In genomic region chr9:73761905-73762304, GRCh38 we compare ENCODE assay signal across 26 cellular contexts.
"Had no signal": no experiment of that assay in that cellular context is flagged by ENCODE, and none has a peak within 500 bp of the region (broad histone marks: within the 10 kb centered on the region; RNA-seq: fewer than 3 reads in every experiment).

No MANE protein-coding gene starts in this region.

- H3K36me3 Mint-ChIP-seq: activated CD4-positive, alpha-beta memory T cell treated with anti-CD3 and anti-CD28 coated beads for 36 hours; activated CD8-positive, alpha-beta memory T cell treated with anti-CD3 and anti-CD28 coated beads, Interleukin-2, amount 10 ng/mL, durations not matched to agents 7 days and 5 days; activated naive CD4-positive, alpha-beta T cell treated with anti-CD3 and anti-CD28 coated beads, Interleukin-2, amount 10 ng/mL, durations not matched to agents 7 days and 5 days; activated naive CD4-positive, alpha-beta T cell treated with anti-CD3 and anti-CD28 coated beads, Interleukin-2, amount 50 U/mL, for 72 hours; activated naive CD8-positive, alpha-beta T cell treated with anti-CD3 and anti-CD28 coated beads, Interleukin-2, amount 10 ng/mL, durations not matched to agents 7 days and 5 days had no signal

- H3K4me3 Mint-ChIP-seq: activated CD4-positive, alpha-beta memory T cell treated with anti-CD3 and anti-CD28 coated beads for 36 hours; activated CD4-positive, alpha-beta T cell treated with anti-CD3 and anti-CD28 coated beads for 36 hours; activated CD4-positive, alpha-beta T cell treated with anti-CD3 and anti-CD28 coated beads, Interleukin-2, amount 10 ng/mL, durations not matched to agents 24 days and 14 days; activated CD8-positive, alpha-beta memory T cell treated with anti-CD3 and anti-CD28 coated beads, Interleukin-2, amount 10 ng/mL, durations not matched to agents 7 days and 5 days; activated CD8-positive, alpha-beta T cell treated with anti-CD3 and anti-CD28 coated beads, Interleukin-2, amount 10 ng/mL, durations not matched to agents 7 days and 5 days; activated naive CD4-positive, alpha-beta T cell treated with anti-CD3 and anti-CD28 coated beads, Interleukin-2, amount 10 ng/mL, durations not matched to agents 7 days and 5 days; activated naive CD8-positive, alpha-beta T cell treated with anti-CD3 and anti-CD28 coated beads, Interleukin-2, amount 10 ng/mL, durations not matched to agents 7 days and 5 days; activated T-cell treated with anti-CD3 and anti-CD28 coated beads, Interleukin-2, amount 50 U/mL, for 24 hours; activated T-cell treated with anti-CD3 and anti-CD28 coated beads, Interleukin-2, amount 50 U/mL, for 72 hours had no signal

- H3K4me1 Mint-ChIP-seq: activated CD4-positive, alpha-beta T cell treated with anti-CD3 and anti-CD28 coated beads for 36 hours; activated CD4-positive, alpha-beta T cell treated with anti-CD3 and anti-CD28 coated beads, Interleukin-2, amount 10 ng/mL, durations not matched to agents 24 days and 14 days; activated CD8-positive, alpha-beta memory T cell treated with anti-CD3 and anti-CD28 coated beads, Interleukin-2, amount 10 ng/mL, durations not matched to agents 7 days and 5 days; activated naive CD4-positive, alpha-beta T cell treated with anti-CD3 and anti-CD28 coated beads, Interleukin-2, amount 10 ng/mL, durations not matched to agents 7 days and 5 days; activated naive CD8-positive, alpha-beta T cell treated with anti-CD3 and anti-CD28 coated beads, Interleukin-2, amount 10 ng/mL, durations not matched to agents 7 days and 5 days had no signal

- H3K27ac ChIP-seq: brain microvascular endothelial cell, colonic mucosa, epithelial cell of prostate, esophagus squamous epithelium, gastroesophageal sphincter had no signal

- DNase-seq: activated CD4-positive, alpha-beta memory T cell treated with anti-CD3 and anti-CD28 coated beads for 36 hours; activated CD4-positive, alpha-beta T cell treated with anti-CD3 and anti-CD28 coated beads for 36 hours; activated CD4-positive, alpha-beta T cell treated with anti-CD3 and anti-CD28 coated beads, Interleukin-2, amount 10 ng/mL, durations not matched to agents 24 days and 14 days; activated CD4-positive, CD25-positive, alpha-beta regulatory T cell; activated CD4-positive, CD25-positive, alpha-beta regulatory T cell treated with anti-CD3 and anti-CD28 coated beads, Interleukin-2, amount 50 U/mL, for 72 hours; activated CD8-positive, alpha-beta memory T cell treated with anti-CD3 and anti-CD28 coated beads, Interleukin-2, amount 10 ng/mL, durations not matched to agents 7 days and 5 days; activated CD8-positive, alpha-beta memory T cell treated with anti-CD3 and anti-CD28 coated beads, Interleukin-2, amount 50 U/mL, for 4 hours; activated CD8-positive, alpha-beta T cell treated with anti-CD3 and anti-CD28 coated beads, Interleukin-2, amount 10 ng/mL, durations not matched to agents 7 days and 5 days; activated gamma-delta T cell; activated naive CD4-positive, alpha-beta T cell; activated naive CD4-positive, alpha-beta T cell treated with anti-CD3 and anti-CD28 coated beads, Interleukin-2, amount 10 ng/mL, durations not matched to agents 7 days and 5 days; activated naive CD8-positive, alpha-beta T cell treated with anti-CD3 and anti-CD28 coated beads, Interleukin-2, amount 10 ng/mL, durations not matched to agents 7 days and 5 days; activated T-cell treated with anti-CD3 and anti-CD28 coated beads, Interleukin-2, amount 50 U/mL, for 24 hours; activated T-cell treated with anti-CD3 and anti-CD28 coated beads, Interleukin-2, amount 50 U/mL, for 72 hours; brain microvascular endothelial cell; colonic mucosa; effector CD8-positive, alpha-beta T cell; esophagus squamous epithelium; foreskin melanocyte; T-helper 2 cell had no signal

- H3K27me3 Mint-ChIP-seq: activated CD4-positive, alpha-beta memory T cell treated with anti-CD3 and anti-CD28 coated beads for 36 hours; activated CD4-positive, alpha-beta T cell treated with anti-CD3 and anti-CD28 coated beads for 36 hours; activated CD4-positive, alpha-beta T cell treated with anti-CD3 and anti-CD28 coated beads, Interleukin-2, amount 10 ng/mL, durations not matched to agents 24 days and 14 days; activated CD8-positive, alpha-beta memory T cell treated with anti-CD3 and anti-CD28 coated beads, Interleukin-2, amount 10 ng/mL, durations not matched to agents 7 days and 5 days; activated naive CD4-positive, alpha-beta T cell treated with anti-CD3 and anti-CD28 coated beads, Interleukin-2, amount 10 ng/mL, durations not matched to agents 7 days and 5 days; activated naive CD8-positive, alpha-beta T cell treated with anti-CD3 and anti-CD28 coated beads, Interleukin-2, amount 10 ng/mL, durations not matched to agents 7 days and 5 days; activated T-cell treated with anti-CD3 and anti-CD28 coated beads, Interleukin-2, amount 50 U/mL, for 24 hours had no signal

- H3K36me3 ChIP-seq: brain microvascular endothelial cell, colonic mucosa, esophagus squamous epithelium, gastroesophageal sphincter had no signal

- H3K9me3 ChIP-seq: colonic mucosa, esophagus squamous epithelium, gastroesophageal sphincter had no signal

- H3K27me3 ChIP-seq: brain microvascular endothelial cell, colonic mucosa, esophagus squamous epithelium, gastroesophageal sphincter had no signal

- H3K4me1 ChIP-seq: colonic mucosa, esophagus squamous epithelium, gastroesophageal sphincter had no signal

- H3K4me3 ChIP-seq: colonic mucosa, esophagus squamous epithelium, gastroesophageal sphincter had no signal

- FAIRE-seq: astrocyte, endometrium, endothelial cell of umbilical vein had no signal

- ATAC-seq: activated CD4-positive, alpha-beta T cell treated with anti-CD3 and anti-CD28 coated beads for 36 hours; activated CD8-positive, alpha-beta memory T cell treated with anti-CD3 and anti-CD28 coated beads, Interleukin-2, amount 10 ng/mL, durations not matched to agents 7 days and 5 days; activated CD8-positive, alpha-beta T cell treated with anti-CD3 and anti-CD28 coated beads, Interleukin-2, amount 10 ng/mL, durations not matched to agents 7 days and 5 days; activated naive CD4-positive, alpha-beta T cell treated with anti-CD3 and anti-CD28 coated beads, Interleukin-2, amount 50 U/mL, for 72 hours; activated T-cell treated with anti-CD3 and anti-CD28 coated beads, Interleukin-2, amount 50 U/mL, for 72 hours; gastroesophageal sphincter had no signal

- H3K27ac Mint-ChIP-seq: activated CD4-positive, alpha-beta memory T cell treated with anti-CD3 and anti-CD28 coated beads for 36 hours; activated CD4-positive, alpha-beta T cell treated with anti-CD3 and anti-CD28 coated beads for 36 hours; activated CD4-positive, alpha-beta T cell treated with anti-CD3 and anti-CD28 coated beads, Interleukin-2, amount 10 ng/mL, durations not matched to agents 24 days and 14 days; activated CD8-positive, alpha-beta memory T cell treated with anti-CD3 and anti-CD28 coated beads, Interleukin-2, amount 10 ng/mL, durations not matched to agents 7 days and 5 days; activated CD8-positive, alpha-beta T cell treated with anti-CD3 and anti-CD28 coated beads, Interleukin-2, amount 10 ng/mL, durations not matched to agents 7 days and 5 days; activated naive CD4-positive, alpha-beta T cell treated with anti-CD3 and anti-CD28 coated beads, Interleukin-2, amount 10 ng/mL, durations not matched to agents 7 days and 5 days; activated naive CD4-positive, alpha-beta T cell treated with anti-CD3 and anti-CD28 coated beads, Interleukin-2, amount 50 U/mL, for 72 hours; activated naive CD8-positive, alpha-beta T cell treated with anti-CD3 and anti-CD28 coated beads, Interleukin-2, amount 10 ng/mL, durations not matched to agents 7 days and 5 days; activated T-cell treated with anti-CD3 and anti-CD28 coated beads, Interleukin-2, amount 50 U/mL, for 24 hours; activated T-cell treated with anti-CD3 and anti-CD28 coated beads, Interleukin-2, amount 50 U/mL, for 72 hours had no signal
